In genomic region chr20:5216663-5217062, GRCh38 we compare ENCODE assay signal across 21 cellular contexts.
"Had no signal": no experiment of that assay in that cellular context is flagged by ENCODE, and none has a peak within 500 bp of the region (broad histone marks: within the 10 kb centered on the region; RNA-seq: fewer than 3 reads in every experiment).

No MANE protein-coding gene starts in this region.

- H3K9me3 Mint-ChIP-seq: activated B cell treated with CpG ODN at 0.5 μM for 24 hours; activated CD8-positive, alpha-beta T cell treated with anti-CD3 and anti-CD28 coated beads for 36 hours; activated naive CD4-positive, alpha-beta T cell treated with anti-CD3 and anti-CD28 coated beads for 36 hours; activated naive CD8-positive, alpha-beta T cell treated with anti-CD3 and anti-CD28 coated beads, Interleukin-2, amount 50 U/mL, for 24 hours; activated T-helper 2 cell treated with anti-CD3 and anti-CD28 coated beads, Interferon-gamma antibody, Interleukin-2, Interleukin-4, amounts not matched to agents 10 μg/mL and 5 μg/mL and 100 μg/mL, durations not matched to agents 14 hours and 24 hours and 36 hours; naive B cell; neural progenitor cell had no signal

- H3K27ac Mint-ChIP-seq: activated B cell treated with CpG ODN at 0.5 μM for 24 hours; activated CD8-positive, alpha-beta T cell treated with anti-CD3 and anti-CD28 coated beads for 36 hours; activated naive CD4-positive, alpha-beta T cell treated with anti-CD3 and anti-CD28 coated beads for 36 hours; activated naive CD8-positive, alpha-beta T cell treated with anti-CD3 and anti-CD28 coated beads, Interleukin-2, amount 50 U/mL, for 24 hours; activated T-helper 2 cell treated with anti-CD3 and anti-CD28 coated beads, Interferon-gamma antibody, Interleukin-2, Interleukin-4, amounts not matched to agents 10 μg/mL and 5 μg/mL and 100 μg/mL, durations not matched to agents 14 hours and 24 hours and 36 hours; naive B cell; neural progenitor cell had no signal

- ATAC-seq: activated CD8-positive, alpha-beta T cell treated with anti-CD3 and anti-CD28 coated beads for 36 hours; activated naive CD8-positive, alpha-beta T cell treated with anti-CD3 and anti-CD28 coated beads, Interleukin-2, amount 50 U/mL, for 24 hours; mucosa of descending colon had no signal

- H3K4me3 ChIP-seq: coronary artery, gastrocnemius medialis, mucosa of descending colon, neural progenitor cell, ovary, tibial artery had no signal

- H3K4me1 Mint-ChIP-seq: activated B cell treated with CpG ODN at 0.5 μM for 24 hours; activated naive CD8-positive, alpha-beta T cell treated with anti-CD3 and anti-CD28 coated beads, Interleukin-2, amount 50 U/mL, for 24 hours; neural progenitor cell had no signal

- H3K27me3 Mint-ChIP-seq: activated B cell treated with CpG ODN at 0.5 μM for 24 hours; activated CD8-positive, alpha-beta T cell treated with anti-CD3 and anti-CD28 coated beads for 36 hours; activated naive CD8-positive, alpha-beta T cell treated with anti-CD3 and anti-CD28 coated beads, Interleukin-2, amount 50 U/mL, for 24 hours; brain; naive B cell had no signal

- H3K9me3 ChIP-seq: gastrocnemius medialis, mucosa of descending colon, ovary, tibial artery had no signal

- H3K27ac ChIP-seq: coronary artery, gastrocnemius medialis, neural progenitor cell, ovary, tibial artery had no signal

- H2AFZ ChIP-seq: neural progenitor cell had no signal

- H3K36me3 Mint-ChIP-seq: naive B cell, neural progenitor cell had no signal

- H3K4me2 ChIP-seq: neural progenitor cell had no signal

- H3K9ac ChIP-seq: neural progenitor cell had no signal

- H3K4me1 ChIP-seq: gastrocnemius medialis, neural progenitor cell had no signal

- H3K27me3 ChIP-seq: gastrocnemius medialis, neural progenitor cell, ovary, tibial artery had no signal

- DNase-seq: activated B cell treated with CpG ODN at 0.5 μM for 24 hours; activated CD4-positive, alpha-beta T cell treated with anti-CD3 and anti-CD28 coated beads for 48 hours; activated CD8-positive, alpha-beta T cell treated with anti-CD3 and anti-CD28 coated beads for 36 hours; activated naive CD4-positive, alpha-beta T cell treated with anti-CD3 and anti-CD28 coated beads for 36 hours; activated naive CD8-positive, alpha-beta T cell treated with anti-CD3 and anti-CD28 coated beads, Interleukin-2, amount 50 U/mL, for 24 hours; activated T-cell treated with anti-CD3 and anti-CD28 coated beads, Interleukin-2, amount 50 U/mL, for 1 hour; erythroblast; mucosa of descending colon; naive B cell; ovary; stimulated activated CD4-positive, alpha-beta T cell treated with anti-CD3 and anti-CD28 coated beads, Interleukin-12 subunit alpha, Interleukin-12 subunit beta, amount 100 ng/mL, for 4 hours; stimulated activated CD4-positive, alpha-beta T cell treated with anti-CD3 and anti-CD28 coated beads, Interleukin-1b, Interleukin-23, amount 100 ng/mL, for 48 hours; stimulated activated naive CD4-positive, alpha-beta T cell treated with Interleukin-2 at 50 U/mL for 16 hours; T-helper 1 cell; T-helper 9 cell; tibial artery had no signal

- H3K4me3 Mint-ChIP-seq: activated B cell treated with CpG ODN at 0.5 μM for 24 hours; activated CD8-positive, alpha-beta T cell treated with anti-CD3 and anti-CD28 coated beads for 36 hours; activated naive CD4-positive, alpha-beta T cell treated with anti-CD3 and anti-CD28 coated beads for 36 hours; activated naive CD8-positive, alpha-beta T cell treated with anti-CD3 and anti-CD28 coated beads, Interleukin-2, amount 50 U/mL, for 24 hours; naive B cell; neural progenitor cell had no signal

- H3K36me3 ChIP-seq: gastrocnemius medialis, neural progenitor cell, ovary had no signal
